ENCODE assay signal across 22 cellular contexts in genomic region chr10:98364432-98365102, GRCh38. TPM values are rescaled to one million over a fixed set of nuclear protein-coding genes. Genes with fewer than 3 reads are reported as not detected.
DNase-seq lines count a peak whose midpoint lies in the region; ATAC-seq, FAIRE-seq and TF ChIP-seq lines count a peak whose summit lies in the region.
"Had no signal": no experiment of that assay in that cellular context is flagged by ENCODE, and none has a peak within 500 bp of the region (broad histone marks: within the 10 kb centered on the region; RNA-seq: fewer than 3 reads in every experiment).

No MANE protein-coding gene starts in this region.

- no peak overlapping the region for H4K5ac ChIP-seq in IMR-90 (ENCODE audit: low read depth, low read length)

- POLR2A ChIA-PET in IMR-90 (lab: Charles Lee; ENCODE audit: unreplicated experiment) = no interaction called here
- POLR2A ChIA-PET in GM10248 (lab: Yijun Ruan, JAX) = no interaction called here
- POLR2A ChIA-PET in PC-3 (lab: Charles Lee; ENCODE audit: unreplicated experiment) = no interaction called here

- H4K8ac ChIP-seq in IMR-90 (ENCODE audit: low read depth in 2 of 2, low read length in 2 of 2) = no peak overlapping the region

- no peaks in the 10 kb centered on the region for H3F3A ChIP-seq in PC-3 (ENCODE audit: low read length, unreplicated experiment)

- no peaks in the 10 kb centered on the region for H3K79me2 ChIP-seq in PC-3 (ENCODE audit: low read length)

- no peaks in the 10 kb centered on the region for H3K9me3 ChIP-seq in IMR-90 (ENCODE audit: control insufficient read depth, insufficient read depth, low read length)
- no peaks in the 10 kb centered on the region for H3K9me3 ChIP-seq in PC-3 (ENCODE audit: low read length)
- H3K9me3 ChIP-seq: HAP-1 had no signal

- no peak overlapping the region for H3K27ac Mint-ChIP-seq in stimulated activated naive B cell treated with anti-CD40 and anti-IgM and Interleukin-4, amounts not matched to agents 10 μg/mL and 1 μg/mL and 100 μg/mL, for 72 hours

- no peak overlapping the region for H2BK5ac ChIP-seq in IMR-90 (ENCODE audit: low read depth, low read length, poor library complexity, severe bottlenecking)

- H2BK20ac ChIP-seq in IMR-90 (ENCODE audit: low read depth, low read length) = no peak overlapping the region

- H3K4me3 Mint-ChIP-seq in stimulated activated naive B cell treated with anti-CD40 and anti-IgM and Interleukin-4, amounts not matched to agents 10 μg/mL and 1 μg/mL and 100 μg/mL, for 72 hours = no peak overlapping the region

- H3K9me2 ChIP-seq in PC-3 (replicated peaks; ENCODE audit: low read length) = no peaks in the 10 kb centered on the region

- in situ Hi-C loops in IMR-90 (cut with MboI; ENCODE audit: low sequenced_read_pairs) = no loop called here

- no peak for ATAC-seq in IMR-90 (ENCODE audit: low read depth)
- ATAC-seq in stimulated activated naive B cell treated with anti-CD40 and anti-IgM and Interleukin-4, amounts not matched to agents 10 μg/mL and 1 μg/mL and 100 μg/mL, for 72 hours (replicated peaks) = peak; percentile 59 to 66
- ATAC-seq in PC-3 = no peak
- ATAC-seq: Right ventricle myocardium inferior had no signal

- no peak overlapping the region for H4K91ac ChIP-seq in IMR-90 (ENCODE audit: insufficient read depth, low read depth, low read length)

- no peaks in the 10 kb centered on the region for H3K79me1 ChIP-seq in IMR-90 (ENCODE audit: low read depth in 1 of 2, low read length in 2 of 2)

- no peaks in the 10 kb centered on the region for H4K20me1 ChIP-seq in IMR-90 (ENCODE audit: insufficient read depth, low read length)
- no peaks in the 10 kb centered on the region for H4K20me1 ChIP-seq in PC-3 (ENCODE audit: low read length)

- intact Hi-C loops in IMR-90 (cut with micrococcal nuclease) = no loop called here
- intact Hi-C loops in PC-3 (cut with micrococcal nuclease) = no loop called here

- TF ChIP-seq RAD21 in IMR-90 (IDR thresholded peaks at IDR 0.05; ENCODE audit: low read length) = no peak

- CTCF ChIA-PET in IMR-90 (lab: Yijun Ruan, JAX) (no interaction called here), GM10248 (lab: Yijun Ruan, JAX) (interaction anchor here (1.9 kb wide), 1 partner anchor 10 kb away, joined by 4 read pairs; no protein-coding TSS in a partner anchor), PC-3 (lab: Charles Lee) (no interaction called here)

- FAIRE-seq in HTR-8/SVneo (lab: Jason Lieb, UNC) = no peak
- FAIRE-seq: RCC 7860 had no signal

- H3K27ac ChIP-seq in IMR-90 (ENCODE audit: insufficient read depth, low read length) (no peak overlapping the region), VCaP (peak overlapping the region; percentile 95), PC-3 (ENCODE audit: low read length) (no peak overlapping the region)
- H3K27ac ChIP-seq: 22Rv1, GM23248 had no signal

- H3K27me3 ChIP-seq in IMR-90 (ENCODE audit: control insufficient read depth, insufficient read depth, low read length) (no peaks in the 10 kb centered on the region), PC-3 (ENCODE audit: low read length) (no peaks in the 10 kb centered on the region)

- no peak overlapping the region for H3K23ac ChIP-seq in IMR-90 (ENCODE audit: low read depth, low read length)

- dilution Hi-C loops in IMR-90 (cut with HindIII; ENCODE audit: low sequenced_read_pairs, unreplicated experiment) = no loop called here

- H3K4me3 ChIP-seq in IMR-90 (ENCODE audit: insufficient read depth, low read depth, low read length) (no peak overlapping the region), PC-3 (ENCODE audit: low read length) (no peak overlapping the region)
- H3K4me3 ChIP-seq: GM23248, HAP-1 had no signal

- H3K9ac ChIP-seq in IMR-90 (ENCODE audit: low read depth, low read length) = no peak overlapping the region
- no peak overlapping the region for H3K9ac ChIP-seq in PC-3 (ENCODE audit: low read length)
- H3K9ac ChIP-seq: GM23248 had no signal

- no TSS peak for BruUV-seq in IMR-90 (replicated peaks; lab: Mats Ljungman, UMichigan)
- no TSS peak for BruUV-seq in PC-3 (replicated peaks; lab: Mats Ljungman, UMichigan)

- TF ChIP-seq CTCF in IMR-90 (conservative IDR thresholded peaks at IDR 0.05; ENCODE audit: low read depth, low read length) (no peak), VCaP (conservative IDR thresholded peaks at IDR 0.05) (no peak), GM10248 (IDR thresholded peaks at IDR 0.05; ENCODE audit: control extremely low read depth, extremely low read depth, low read depth, missing control alignments) (no peak), PC-3 (conservative IDR thresholded peaks at IDR 0.05; ENCODE audit: low read depth, low read length) (no peak)

- H3K4me1 ChIP-seq in IMR-90 (ENCODE audit: control insufficient read depth, insufficient read depth, low read length) (peaks cover 5% of the 10 kb centered on the region), PC-3 (ENCODE audit: insufficient read depth, low read length) (peaks cover 15% of the 10 kb centered on the region)
- H3K4me1 ChIP-seq: HAP-1 had no signal

- no peak overlapping the region for H3K14ac ChIP-seq in IMR-90 (replicated peaks; ENCODE audit: low read depth, low read length)

- H2AK9ac ChIP-seq in IMR-90 (replicated peaks; ENCODE audit: low read depth, low read length, poor library complexity) = peak overlapping the region; percentile 21

- H2AFZ ChIP-seq in IMR-90 (replicated peaks; ENCODE audit: low read length, poor library complexity) (no peak overlapping the region), PC-3 (ENCODE audit: low read length) (no peak overlapping the region)
- H2AFZ ChIP-seq: GM23248 had no signal

- no peaks in the 10 kb centered on the region for H3K36me3 Mint-ChIP-seq in stimulated activated naive B cell treated with anti-CD40 and anti-IgM and Interleukin-4, amounts not matched to agents 10 μg/mL and 1 μg/mL and 100 μg/mL, for 72 hours

- H3K4ac ChIP-seq in IMR-90 (ENCODE audit: low read depth, low read length) = no peak overlapping the region

- peaks cover 2% of the 10 kb centered on the region for H3K9me1 ChIP-seq in IMR-90 (ENCODE audit: insufficient read depth, low read length)

- no peak overlapping the region for H2BK15ac ChIP-seq in IMR-90 (ENCODE audit: low read depth, low read length)

- H3K56ac ChIP-seq in IMR-90 (ENCODE audit: extremely low read depth, insufficient read depth, low read length) = no peak overlapping the region

- WGBS in IMR-90 (ENCODE audit: extremely low coverage in 2 of 2, insufficient read length in 1 of 2), 2 experiments = 77% methylated on average over 3 of the region's 9 CpGs; no CpG with 5 or more reads in 1 of the 2 experiments

- H3K4me2 ChIP-seq in IMR-90 (ENCODE audit: low read depth, low read length) = no peak overlapping the region
- no peak overlapping the region for H3K4me2 ChIP-seq in PC-3 (ENCODE audit: low read length)

- H2BK120ac ChIP-seq in IMR-90 (ENCODE audit: low read depth, low read length) = no peak overlapping the region

- no peaks in the 10 kb centered on the region for H3K27me3 Mint-ChIP-seq in stimulated activated naive B cell treated with anti-CD40 and anti-IgM and Interleukin-4, amounts not matched to agents 10 μg/mL and 1 μg/mL and 100 μg/mL, for 72 hours

- peaks cover 19 to 28% of the 10 kb centered on the region in 2 donors for H3K4me1 Mint-ChIP-seq in stimulated activated naive B cell treated with anti-CD40 and anti-IgM and Interleukin-4, amounts not matched to agents 10 μg/mL and 1 μg/mL and 100 μg/mL, for 72 hours

- no peak overlapping the region for H2AK5ac ChIP-seq in IMR-90 (ENCODE audit: low read depth, low read length)

- no peak overlapping the region for H3K18ac ChIP-seq in IMR-90 (ENCODE audit: low read depth, low read length)

- peak; percentile 14 for DNase-seq in DMS53 (lab: John Stamatoyannopoulos, UW)
- DNase-seq in DMS53 treated with DMSO at 0.1 percent for 48 hours (lab: John Stamatoyannopoulos, UW; ENCODE audit: unreplicated experiment) = no peak
- no peak for DNase-seq in IMR-90
- no peak for DNase-seq in stimulated activated naive B cell treated with anti-CD40 and anti-IgM and Interleukin-4, amounts not matched to agents 10 μg/mL and 1 μg/mL and 100 μg/mL, for 72 hours
- no peak for DNase-seq in GM10248 (ENCODE audit: extremely low spot score)
- DNase-seq in PC-3 = no peak
- DNase-seq in HTR-8/SVneo (ENCODE audit: insufficient read length, low spot score) = no peak
- DNase-seq: ACHN, C1 segment of cervical spinal cord, EL, GF-D8, GM23248, Karpas-422, NCI-H1048, NCI-H1417 treated with DMSO at 0.1 percent for 48 hours, NCI-H187, NCI-H446 treated with DMSO at 0.1 percent for 48 hours had no signal

- no peaks in the 10 kb centered on the region for H3K9me3 Mint-ChIP-seq in stimulated activated naive B cell treated with anti-CD40 and anti-IgM and Interleukin-4, amounts not matched to agents 10 μg/mL and 1 μg/mL and 100 μg/mL, for 72 hours

- TF ChIP-seq POLR2A in IMR-90 (IDR thresholded peaks at IDR 0.05; ENCODE audit: low read depth, low read length) = no peak

- H3K36me3 ChIP-seq in IMR-90 (ENCODE audit: control insufficient read depth, insufficient read depth, low read length) = no peaks in the 10 kb centered on the region
- H3K36me3 ChIP-seq in PC-3 (ENCODE audit: low read depth, low read length) = no peaks in the 10 kb centered on the region
- H3K36me3 ChIP-seq: HAP-1 had no signal

TF ChIP-seq in IMR-90, 13 proteins besides CTCF, POLR2A, EP300 and RAD21 (continues in another document):
- no peak for TF ChIP-seq USF2 (IDR thresholded peaks at IDR 0.05; ENCODE audit: low read depth, low read length)
- no peak for TF ChIP-seq MXI1 (IDR thresholded peaks at IDR 0.05; ENCODE audit: borderline replicate concordance, low read depth, low read length)
- no peak for TF ChIP-seq MAFK (IDR thresholded peaks at IDR 0.05; ENCODE audit: low read depth, low read length)
- TF ChIP-seq MAZ (IDR thresholded peaks at IDR 0.05; ENCODE audit: borderline replicate concordance, low read depth, low read length) = no peak
- no peak for TF ChIP-seq RCOR1 (IDR thresholded peaks at IDR 0.05; ENCODE audit: insufficient replicate concordance, low read length)
- TF ChIP-seq CEBPB (IDR thresholded peaks at IDR 0.05; ENCODE audit: low read depth, low read length) = no peak
- TF ChIP-seq RFX5 (IDR thresholded peaks at IDR 0.05; ENCODE audit: low read depth, low read length) = no peak
- TF ChIP-seq SMC3 (IDR thresholded peaks at IDR 0.05; ENCODE audit: low read depth, low read length) = no peak
- TF ChIP-seq FOS (IDR thresholded peaks at IDR 0.05; ENCODE audit: low read depth, low read length) = no peak

RNA-seq across cellular contexts. Expression of gene PYROXD2, which starts 50.4 kb away (rescaled TPM):
- total RNA-seq in IMR-90 (2012; rRNA removed) = 5.8 and 6.5 TPM in 2 replicates
- 16.3 and 16.4 TPM in 2 replicates for polyA plus RNA-seq in IMR-90 (2012; rRNA removed)
- 11.1 and 18.4 TPM in 2 replicates for polyA plus RNA-seq in IMR-90 (2012; cell fraction: cytosol; rRNA removed)
- polyA plus RNA-seq in IMR-90 (2012; cell fraction: nucleus; rRNA removed; ENCODE audit: low replicate concordance) = 78.4 and 95.1 TPM in 2 replicates
- total RNA-seq in PC-3 (2014; rRNA removed) = 3.1 and 9.4 TPM in 2 replicates

Comparison
In these comparisons a context has a peak if more than half of its experiments do, and no peak if none do; other contexts are left out.
1. ATAC-seq: peak in stimulated activated naive B cell treated with anti-CD40 and anti-IgM and Interleukin-4, amounts not matched to agents 10 μg/mL and 1 μg/mL and 100 μg/mL, for 72 hours (2 of 2); none in IMR-90 (single experiment) and PC-3 (single experiment).